Comparison of ENCODE assay signal across 24 cellular contexts in the genomic region with DNA sequence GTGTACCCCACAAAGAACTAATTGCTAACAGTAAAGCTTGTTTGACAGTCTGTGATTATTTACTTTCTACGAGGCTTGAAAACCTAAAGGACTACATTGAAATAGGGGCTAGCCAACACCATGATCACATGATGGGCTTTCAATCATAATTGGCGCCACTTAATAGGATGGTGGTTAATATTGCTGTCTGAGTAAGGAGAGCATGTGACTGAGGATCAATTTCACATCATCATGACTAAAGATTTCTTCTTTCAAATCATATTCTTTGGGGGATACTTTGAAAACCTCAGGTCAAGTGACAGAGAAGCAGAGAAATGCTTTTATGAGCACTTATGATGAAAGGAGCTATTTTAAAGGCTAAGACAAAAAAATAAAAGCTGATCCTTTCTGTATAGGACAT.
"Had no signal": no experiment of that assay in that cellular context is flagged by ENCODE, and none has a peak within 500 bp of the region (broad histone marks: within the 10 kb centered on the region; RNA-seq: fewer than 3 reads in every experiment).

No MANE protein-coding gene starts in this region.

- H3K27ac ChIP-seq: epithelial cell of prostate, esophagus muscularis mucosa, gastroesophageal sphincter, neural progenitor cell, ovary, thoracic aorta had no signal

- H3K9me3 ChIP-seq: esophagus muscularis mucosa, ovary, thoracic aorta had no signal

- H3K36me3 ChIP-seq: esophagus muscularis mucosa, gastroesophageal sphincter, neural progenitor cell, ovary, thoracic aorta had no signal

- DNase-seq: effector memory CD8-positive, alpha-beta T cell; foreskin fibroblast; glutamatergic neuron; islet precursor cell; mammary epithelial cell; mucosa of descending colon; naive thymus-derived CD8-positive, alpha-beta T cell; nucleus accumbens; ovary; right cardiac atrium; small intestine; stimulated activated CD4-positive, alpha-beta T cell treated with anti-CD3 and anti-CD28 coated beads, Interleukin-12 subunit alpha, Interleukin-12 subunit beta, amount 100 ng/mL, for 4 hours; stimulated activated CD4-positive, alpha-beta T cell treated with anti-CD3 and anti-CD28 coated beads, Interleukin-2, amount 100 ng/mL, for 48 hours; stimulated activated naive CD8-positive, alpha-beta T cell treated with anti-CD3 and anti-CD28 coated beads, Interleukin-15, amount 100 ng/mL, for 72 hours; substantia nigra; trophoblast cell had no signal

- H3K9ac ChIP-seq: neural progenitor cell had no signal

- ATAC-seq: effector memory CD8-positive, alpha-beta T cell; gastroesophageal sphincter; left lobe of liver; mucosa of descending colon; naive thymus-derived CD8-positive, alpha-beta T cell; right cardiac atrium; stimulated activated effector memory CD8-positive, alpha-beta T cell treated with anti-CD3 and anti-CD28 coated beads, Interleukin-12 subunit alpha, Interleukin-12 subunit beta, amount 100 ng/mL, for 72 hours; stimulated activated naive CD8-positive, alpha-beta T cell treated with anti-CD3 and anti-CD28 coated beads, Interleukin-15, amount 100 ng/mL, for 72 hours had no signal

- H3K4me3 ChIP-seq: esophagus muscularis mucosa, gastroesophageal sphincter, mucosa of descending colon, neural progenitor cell, ovary, thoracic aorta had no signal

- H3K4me2 ChIP-seq: neural progenitor cell had no signal

- FAIRE-seq: colon, small intestine had no signal

- H3K27me3 ChIP-seq: esophagus muscularis mucosa, gastroesophageal sphincter, neural progenitor cell, ovary had no signal
